7 cellular contexts compared by ENCODE assay signal in genomic region chr4:167858127-167858526, GRCh38.
DNase-seq lines count a peak whose midpoint lies in the region; ATAC-seq and TF ChIP-seq lines count a peak whose summit lies in the region.
"Not testable (repeated sequence)": the region's sequence is repeated elsewhere in the genome, so short reads cannot be mapped to it uniquely, and the experiment has no call there.

No MANE protein-coding gene starts in this region.

- H3K9me3 ChIP-seq in H9 (ENCODE audit: control insufficient read depth, low read depth, low read length); NT2/D1 (ENCODE audit: insufficient read depth, low read length); neuronal stem cell (replicated peaks in 1 of 2; ENCODE audit: control insufficient read depth in 2 of 2, insufficient read depth in 1 of 2, low read depth in 1 of 2, low read length in 2 of 2): not testable (repeated sequence)

- not testable (repeated sequence) for H2BK5ac ChIP-seq in H9 (ENCODE audit: insufficient read length, low read length); neuronal stem cell (ENCODE audit: low read length)

- not testable (repeated sequence) for TF ChIP-seq CTCF in H9 (conservative IDR thresholded peaks at IDR 0.05); WTC11 (IDR thresholded peaks at IDR 0.05)

- H3K18ac ChIP-seq in H9 (ENCODE audit: insufficient read length, low read depth, low read length); neuronal stem cell (ENCODE audit: low read length): not testable (repeated sequence)

- H3K36me3 Mint-ChIP-seq in H9 (ENCODE audit: insufficient read depth in 1 of 3, low read depth in 3 of 3): peaks cover 1 to 13% (median 11%) of the 10 kb centered on the region in 3 experiments; a peak in 5 of 7 replicates
- peaks cover 19% of the 10 kb centered on the region for H3K36me3 Mint-ChIP-seq in WTC11

- POLR2A ChIA-PET in WTC11 (lab: Charles Lee): not testable (repeated sequence)

- not testable (repeated sequence) for H4K20me1 ChIP-seq in H9 (ENCODE audit: control insufficient read depth, insufficient read depth, insufficient read length)

- not testable (repeated sequence) for H3K23ac ChIP-seq in H9 (ENCODE audit: insufficient read length, low read depth, low read length); neuronal stem cell (ENCODE audit: low read depth, low read length, poor library complexity)

- H3K9me3 Mint-ChIP-seq in H9 (peaks cover 13% of the 10 kb centered on the region in 2 experiments; a peak in 4 of 5 replicates), WTC11 (peaks cover 16% of the 10 kb centered on the region)

- H3K4me2 ChIP-seq in H9 (ENCODE audit: insufficient read depth, insufficient read length, low read length); neuronal stem cell (ENCODE audit: insufficient read depth, low read length, poor library complexity, severe bottlenecking): not testable (repeated sequence)

- not testable (repeated sequence) for H3K14ac ChIP-seq in H9 (ENCODE audit: insufficient read depth, low read length); neuronal stem cell (ENCODE audit: low read length)

- peak overlapping the region in 1 of 3 experiments; percentile 81; a peak in 2 of 7 replicates for H3K27ac Mint-ChIP-seq in H9
- H3K27ac Mint-ChIP-seq in WTC11: not testable (repeated sequence)

- H3K4me1 ChIP-seq in H9 (ENCODE audit: insufficient read depth, low read length); NT2/D1 (ENCODE audit: insufficient read depth, insufficient read length); neuronal stem cell (ENCODE audit: control insufficient read depth in 2 of 2, insufficient read depth in 1 of 2, low read depth in 1 of 2, low read length in 2 of 2): not testable (repeated sequence)

- H2BK12ac ChIP-seq in H9 (ENCODE audit: insufficient read length, low read depth, low read length); neuronal stem cell (ENCODE audit: low read length): not testable (repeated sequence)

- not testable (repeated sequence) for H3K9ac ChIP-seq in H9 (ENCODE audit: extremely low read depth, insufficient read length, low read length); NT2/D1 (ENCODE audit: insufficient read length, low read depth); neuronal stem cell (ENCODE audit: low read depth, low read length, poor library complexity)

- H4K5ac ChIP-seq in H9 (ENCODE audit: insufficient read length, low read depth, low read length): not testable (repeated sequence)

- not testable (repeated sequence) for H3K27me3 ChIP-seq in H9 (ENCODE audit: insufficient read depth, low read length); NT2/D1 (ENCODE audit: insufficient read depth, insufficient read length); neuronal stem cell (ENCODE audit: control insufficient read depth in 3 of 3, insufficient read depth in 3 of 3, low read depth in 1 of 3, low read length in 3 of 3)

- not testable (repeated sequence) for H3K23me2 ChIP-seq in H9 (ENCODE audit: insufficient read length, low read depth, low read length, poor library complexity, severe bottlenecking)

- DNase-seq in DMS53 (lab: John Stamatoyannopoulos, UW): peak; percentile 78
- peak; percentile 35 for DNase-seq in H9
- peak; percentile 64 for DNase-seq in NCI-H1436 (lab: John Stamatoyannopoulos, UW)
- peak; percentile 15 for DNase-seq in NCI-H2171 treated with DMSO at 0.1 percent for 48 hours (lab: John Stamatoyannopoulos, UW)
- peak; percentile 5 for DNase-seq in NT2/D1 (ENCODE audit: low read depth, low spot score)
- DNase-seq in WTC11 (ENCODE audit: low spot score): peak; percentile 36
- DNase-seq in neuronal stem cell (ENCODE audit: low spot score): not testable (repeated sequence)

- not testable (repeated sequence) for H3K79me1 ChIP-seq in H9 (ENCODE audit: insufficient read depth, low read depth, low read length, poor library complexity, severe bottlenecking); neuronal stem cell (ENCODE audit: low read depth, low read length)

- H2BK20ac ChIP-seq in H9 (ENCODE audit: low read depth, low read length, poor library complexity, severe bottlenecking): not testable (repeated sequence)

- not testable (repeated sequence) for H3K27me3 Mint-ChIP-seq in H9 (ENCODE audit: low read depth); WTC11 (ENCODE audit: low read depth)

- not testable (repeated sequence) for H3K56ac ChIP-seq in H9 (ENCODE audit: insufficient read length, low read depth, low read length)

- not testable (repeated sequence) for H4K8ac ChIP-seq in H9 (replicated peaks; ENCODE audit: insufficient read length, low read depth, low read length); neuronal stem cell (ENCODE audit: low read depth, low read length)

- not testable (repeated sequence) for H3K36me3 ChIP-seq in NT2/D1 (ENCODE audit: insufficient read depth, insufficient read length, low read length); neuronal stem cell (replicated peaks in 1 of 2; ENCODE audit: control insufficient read depth in 2 of 2, insufficient read depth in 2 of 2, low read length in 2 of 2)

- ATAC-seq in WTC11: not testable (repeated sequence)

- H2AK5ac ChIP-seq in H9 (ENCODE audit: insufficient read length, low read length); neuronal stem cell (ENCODE audit: low read depth, low read length): not testable (repeated sequence)

- not testable (repeated sequence) for H4K91ac ChIP-seq in H9 (ENCODE audit: insufficient read length, low read depth, low read length); neuronal stem cell (ENCODE audit: low read depth, low read length, poor library complexity)

- not testable (repeated sequence) for H3K79me2 ChIP-seq in H9 (ENCODE audit: insufficient read depth, low read length)

- not testable (repeated sequence) for H3K4me3 Mint-ChIP-seq in H9
- peak overlapping the region; percentile 18; the same call in 1 of the 2 replicates for H3K4me3 Mint-ChIP-seq in WTC11

- no CpG with 5 or more reads among the region's 15 CpGs for WGBS in H9 (ENCODE audit: extremely low coverage, insufficient read length, low lambda C conversion rate)
- WGBS in neuronal stem cell (ENCODE audit: extremely low coverage in 2 of 2, insufficient read length in 2 of 2, insufficient replicate concordance in 1 of 2), 2 donors: no CpG with 5 or more reads among the region's 15 CpGs

- CTCF ChIA-PET in WTC11 (lab: Charles Lee): not testable (repeated sequence)

- not testable (repeated sequence) for H3K27ac ChIP-seq in H9 (ENCODE audit: insufficient read length, low read depth, low read length); neuronal stem cell (replicated peaks; ENCODE audit: low read length)

- H3K4me3 ChIP-seq in NT2/D1 (ENCODE audit: insufficient read length, low read depth); neuronal stem cell (ENCODE audit: low read length in 2 of 2): not testable (repeated sequence)

- H2BK120ac ChIP-seq in H9 (ENCODE audit: low read depth, low read length, poor library complexity, severe bottlenecking); neuronal stem cell (ENCODE audit: low read depth, low read length): not testable (repeated sequence)

- not testable (repeated sequence) for H3K4me1 Mint-ChIP-seq in H9
- peaks cover 14% of the 10 kb centered on the region for H3K4me1 Mint-ChIP-seq in WTC11

- H3T11ph ChIP-seq in H9 (ENCODE audit: low read length): not testable (repeated sequence)

- not testable (repeated sequence) for H2BK15ac ChIP-seq in H9 (ENCODE audit: low read depth, low read length); neuronal stem cell (ENCODE audit: low read length)

- not testable (repeated sequence) for H2AFZ ChIP-seq in H9 (ENCODE audit: low read length)
- peak overlapping the region; percentile 59 for H2AFZ ChIP-seq in neuronal stem cell (ENCODE audit: low read length)

- not testable (repeated sequence) for H3K4ac ChIP-seq in H9 (ENCODE audit: low read depth, low read length); neuronal stem cell (ENCODE audit: low read length)

TF ChIP-seq in WTC11, 78 proteins besides CTCF, POLR2A, EP300 and RAD21:
- TF ChIP-seq FOXK1 (CRISPR knock-in tag; IDR thresholded peaks at IDR 0.05): peak; percentile 65; the same call in 1 of the 2 replicates
